In the genomic region with DNA sequence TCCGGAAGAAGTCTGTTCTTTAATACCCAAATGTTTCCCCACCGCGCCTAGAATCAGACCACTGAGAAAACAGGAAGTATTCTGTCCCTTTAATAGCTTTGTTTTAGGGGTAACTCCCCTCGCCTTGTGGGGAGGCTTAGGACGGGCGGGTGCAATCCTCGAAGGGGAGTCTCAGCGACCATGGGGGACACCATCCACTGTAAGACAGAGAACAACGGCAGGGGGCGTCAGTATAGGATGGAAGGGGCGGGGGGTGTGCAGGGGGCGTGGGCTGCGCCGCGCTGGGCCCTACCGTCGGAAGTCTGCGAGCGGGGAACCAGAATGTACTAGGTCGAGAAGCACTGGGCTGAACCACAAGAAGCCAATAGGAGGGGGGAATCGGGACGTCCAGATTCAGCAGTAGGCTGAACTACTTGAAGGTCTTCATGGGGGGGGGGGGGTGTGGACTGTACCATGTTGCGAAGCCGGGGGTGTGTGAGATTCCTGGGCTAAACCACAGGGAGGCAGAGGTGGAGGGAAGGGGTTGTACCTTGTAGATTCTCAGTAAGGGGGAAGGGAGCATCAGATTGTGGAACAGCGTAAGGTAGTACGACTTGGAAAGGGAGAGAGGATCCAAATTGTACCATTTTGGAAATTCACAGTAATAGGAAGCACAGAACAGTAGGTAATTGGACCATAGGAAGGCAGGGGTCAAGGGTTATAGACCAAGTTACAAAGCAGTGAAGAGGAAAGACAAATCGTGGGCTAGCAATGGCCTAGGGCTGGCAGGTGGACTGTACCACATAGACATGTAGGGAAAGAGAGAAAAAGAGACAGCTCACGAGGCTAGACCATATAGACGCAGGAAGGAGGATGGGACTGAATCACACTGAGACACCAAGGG, we compare ENCODE assay signal across 1 cellular context.
TF ChIP-seq lines count a peak whose summit lies in the region.

No MANE protein-coding gene starts in this region.

TF ChIP-seq in HepG2, 621 proteins besides CTCF, POLR2A, EP300 and RAD21 (continued from another document):
- TF ChIP-seq ARID4A (CRISPR knock-in tag; IDR thresholded peaks at IDR 0.05; ENCODE audit: borderline replicate concordance) (peak; percentile 15), BORCS8-MEF2B (CRISPR knock-in tag; IDR thresholded peaks at IDR 0.05) (0 out of 2 replicates have a peak, but pooled peaks have one; percentile 38), GATA4 (IDR thresholded peaks at IDR 0.05; ENCODE audit: borderline replicate concordance, low read depth) (no peak), ZNF530 (CRISPR knock-in tag; IDR thresholded peaks at IDR 0.05; ENCODE audit: low read depth) (no peak), ZNF777 (CRISPR knock-in tag; IDR thresholded peaks at IDR 0.05) (peak; percentile 95), TFDP1 (CRISPR knock-in tag; IDR thresholded peaks at IDR 0.05; ENCODE audit: borderline replicate concordance) (peak; percentile 14; the same call in 1 of the 2 replicates), ZNF317 (CRISPR knock-in tag; IDR thresholded peaks at IDR 0.05) (0 out of 2 replicates have a peak, but pooled peaks have one; percentile 0), ZNF335 (CRISPR knock-in tag; IDR thresholded peaks at IDR 0.05) (0 out of 2 replicates have a peak, but pooled peaks have one; percentile 10), ESRRA (CRISPR knock-in tag; IDR thresholded peaks at IDR 0.05; ENCODE audit: low read depth) (no peak), ARNTL (CRISPR knock-in tag; IDR thresholded peaks at IDR 0.05) (peak; percentile 88; the same call in 1 of the 2 replicates), CBFB (CRISPR knock-in tag; IDR thresholded peaks at IDR 0.05) (no peak), ZNF605 (CRISPR knock-in tag; IDR thresholded peaks at IDR 0.05) (no peak), ZNF850 (CRISPR knock-in tag; conservative IDR thresholded peaks at IDR 0.05) (0 out of 2 replicates have a peak, but pooled peaks have one; percentile 9), HOXA3 (CRISPR knock-in tag; IDR thresholded peaks at IDR 0.05) (peak; percentile 45; the same call in 1 of the 2 replicates), CCAR2 (optimal IDR thresholded peaks at IDR 0.05; ENCODE audit: low read depth, low read length) (no peak), SNAI1 (CRISPR knock-in tag; IDR thresholded peaks at IDR 0.05; ENCODE audit: borderline replicate concordance) (no peak), MAX (IDR thresholded peaks at IDR 0.05) (no peak), ZNF569 (CRISPR knock-in tag; IDR thresholded peaks at IDR 0.05; ENCODE audit: borderline replicate concordance) (0 out of 2 replicates have a peak, but pooled peaks have one; percentile 0), PATZ1 (CRISPR knock-in tag; IDR thresholded peaks at IDR 0.05) (peak; percentile 39), TGIF2 (CRISPR knock-in tag; IDR thresholded peaks at IDR 0.05) (peak; percentile 33; the same call in 1 of the 2 replicates)
- TF ChIP-seq, protein P1, sequence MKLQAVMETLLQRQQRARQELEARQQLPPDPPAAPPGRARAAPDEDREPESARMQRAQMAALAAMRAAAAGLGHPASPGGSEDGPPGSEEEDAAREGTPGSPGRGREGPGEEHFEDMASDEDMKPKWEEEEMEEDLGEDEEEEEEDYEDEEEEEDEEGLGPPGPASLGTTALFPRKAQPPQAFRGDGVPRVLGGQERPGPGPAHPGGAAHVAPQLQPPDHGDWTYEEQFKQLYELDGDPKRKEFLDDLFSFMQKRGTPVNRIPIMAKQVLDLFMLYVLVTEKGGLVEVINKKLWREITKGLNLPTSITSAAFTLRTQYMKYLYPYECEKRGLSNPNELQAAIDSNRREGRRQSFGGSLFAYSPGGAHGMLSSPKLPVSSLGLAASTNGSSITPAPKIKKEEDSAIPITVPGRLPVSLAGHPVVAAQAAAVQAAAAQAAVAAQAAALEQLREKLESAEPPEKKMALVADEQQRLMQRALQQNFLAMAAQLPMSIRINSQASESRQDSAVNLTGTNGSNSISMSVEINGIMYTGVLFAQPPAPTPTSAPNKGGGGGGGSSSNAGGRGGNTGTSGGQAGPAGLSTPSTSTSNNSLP (IDR thresholded peaks at IDR 0.05; ENCODE audit: low read depth, low read length): no peak
- TF ChIP-seq, protein P2, sequence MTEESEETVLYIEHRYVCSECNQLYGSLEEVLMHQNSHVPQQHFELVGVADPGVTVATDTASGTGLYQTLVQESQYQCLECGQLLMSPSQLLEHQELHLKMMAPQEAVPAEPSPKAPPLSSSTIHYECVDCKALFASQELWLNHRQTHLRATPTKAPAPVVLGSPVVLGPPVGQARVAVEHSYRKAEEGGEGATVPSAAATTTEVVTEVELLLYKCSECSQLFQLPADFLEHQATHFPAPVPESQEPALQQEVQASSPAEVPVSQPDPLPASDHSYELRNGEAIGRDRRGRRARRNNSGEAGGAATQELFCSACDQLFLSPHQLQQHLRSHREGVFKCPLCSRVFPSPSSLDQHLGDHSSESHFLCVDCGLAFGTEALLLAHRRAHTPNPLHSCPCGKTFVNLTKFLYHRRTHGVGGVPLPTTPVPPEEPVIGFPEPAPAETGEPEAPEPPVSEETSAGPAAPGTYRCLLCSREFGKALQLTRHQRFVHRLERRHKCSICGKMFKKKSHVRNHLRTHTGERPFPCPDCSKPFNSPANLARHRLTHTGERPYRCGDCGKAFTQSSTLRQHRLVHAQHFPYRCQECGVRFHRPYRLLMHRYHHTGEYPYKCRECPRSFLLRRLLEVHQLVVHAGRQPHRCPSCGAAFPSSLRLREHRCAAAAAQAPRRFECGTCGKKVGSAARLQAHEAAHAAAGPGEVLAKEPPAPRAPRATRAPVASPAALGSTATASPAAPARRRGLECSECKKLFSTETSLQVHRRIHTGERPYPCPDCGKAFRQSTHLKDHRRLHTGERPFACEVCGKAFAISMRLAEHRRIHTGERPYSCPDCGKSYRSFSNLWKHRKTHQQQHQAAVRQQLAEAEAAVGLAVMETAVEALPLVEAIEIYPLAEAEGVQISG (CRISPR knock-in tag; IDR thresholded peaks at IDR 0.05): 0 out of 2 replicates have a peak, but pooled peaks have one; percentile 16
- TF ChIP-seq, protein P3, sequence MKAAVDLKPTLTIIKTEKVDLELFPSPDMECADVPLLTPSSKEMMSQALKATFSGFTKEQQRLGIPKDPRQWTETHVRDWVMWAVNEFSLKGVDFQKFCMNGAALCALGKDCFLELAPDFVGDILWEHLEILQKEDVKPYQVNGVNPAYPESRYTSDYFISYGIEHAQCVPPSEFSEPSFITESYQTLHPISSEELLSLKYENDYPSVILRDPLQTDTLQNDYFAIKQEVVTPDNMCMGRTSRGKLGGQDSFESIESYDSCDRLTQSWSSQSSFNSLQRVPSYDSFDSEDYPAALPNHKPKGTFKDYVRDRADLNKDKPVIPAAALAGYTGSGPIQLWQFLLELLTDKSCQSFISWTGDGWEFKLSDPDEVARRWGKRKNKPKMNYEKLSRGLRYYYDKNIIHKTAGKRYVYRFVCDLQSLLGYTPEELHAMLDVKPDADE (CRISPR knock-in tag; IDR thresholded peaks at IDR 0.05): no peak
